29 cellular contexts compared by ENCODE assay signal in the genomic region with DNA sequence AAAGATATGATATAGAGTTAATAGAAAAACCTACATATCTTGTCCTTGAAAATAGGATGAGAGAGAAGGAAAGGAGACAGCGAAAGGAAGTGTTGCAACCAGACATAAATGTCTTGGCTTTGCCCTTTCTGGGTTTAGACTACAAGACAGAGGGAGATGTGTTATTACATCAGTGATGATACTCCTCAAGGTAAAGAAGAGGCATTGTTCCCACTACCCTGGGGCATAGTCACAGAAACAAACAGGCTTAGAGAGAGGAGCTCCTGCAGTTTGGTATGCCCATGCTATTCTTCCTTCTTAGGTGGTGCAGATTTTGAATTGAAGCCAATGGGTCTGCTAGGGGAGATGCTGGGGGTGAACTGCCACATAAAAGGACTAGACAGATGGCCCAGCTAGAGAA.
"Had no signal": no experiment of that assay in that cellular context is flagged by ENCODE, and none has a peak within 500 bp of the region (broad histone marks: within the 10 kb centered on the region; RNA-seq: fewer than 3 reads in every experiment).

No MANE protein-coding gene starts in this region.

- H3K27ac Mint-ChIP-seq: activated B cell treated with CpG ODN at 0.5 μM for 24 hours; activated CD4-positive, alpha-beta memory T cell treated with anti-CD3 and anti-CD28 coated beads, Interleukin-2, amount 10 ng/mL, durations not matched to agents 7 days and 5 days; activated naive CD4-positive, alpha-beta T cell treated with anti-CD3 and anti-CD28 coated beads, Interleukin-2, amount 10 ng/mL, durations not matched to agents 7 days and 5 days; activated naive CD4-positive, alpha-beta T cell treated with anti-CD3 and anti-CD28 coated beads, Interleukin-2, amount 50 U/mL, for 72 hours; activated naive CD8-positive, alpha-beta T cell treated with anti-CD3 and anti-CD28 coated beads, Interleukin-2, amount 10 ng/mL, durations not matched to agents 7 days and 5 days; activated T-cell treated with anti-CD3 and anti-CD28 coated beads, Interleukin-2, amount 50 U/mL, for 24 hours; activated T-cell treated with anti-CD3 and anti-CD28 coated beads, Interleukin-2, amount 50 U/mL, for 72 hours; brain; dendritic cell treated with granulocyte-macrophage colony-stimulating factor and Interleukin-4, amounts not matched to agents 40 ng/mL and 50 ng/mL, for 4 days; endodermal cell; T-helper 17 cell; T-helper 2 cell treated with Interferon-gamma antibody and Interleukin-4, amounts not matched to agents 5 μg/mL and 100 μg/mL, for 36 hours had no signal

- H3K4me3 Mint-ChIP-seq: activated B cell treated with CpG ODN at 0.5 μM for 24 hours; activated CD4-positive, alpha-beta memory T cell treated with anti-CD3 and anti-CD28 coated beads, Interleukin-2, amount 10 ng/mL, durations not matched to agents 7 days and 5 days; activated naive CD4-positive, alpha-beta T cell treated with anti-CD3 and anti-CD28 coated beads, Interleukin-2, amount 10 ng/mL, durations not matched to agents 7 days and 5 days; activated naive CD8-positive, alpha-beta T cell treated with anti-CD3 and anti-CD28 coated beads, Interleukin-2, amount 10 ng/mL, durations not matched to agents 7 days and 5 days; activated T-cell treated with anti-CD3 and anti-CD28 coated beads, Interleukin-2, amount 50 U/mL, for 24 hours; activated T-cell treated with anti-CD3 and anti-CD28 coated beads, Interleukin-2, amount 50 U/mL, for 72 hours; brain; central memory CD8-positive, alpha-beta T cell; dendritic cell treated with granulocyte-macrophage colony-stimulating factor and Interleukin-4, amounts not matched to agents 40 ng/mL and 50 ng/mL, for 4 days; endodermal cell; T-helper 17 cell; T-helper 2 cell treated with Interferon-gamma antibody and Interleukin-4, amounts not matched to agents 5 μg/mL and 100 μg/mL, for 36 hours had no signal

- H3K36me3 ChIP-seq: ascending aorta, esophagus muscularis mucosa, gastroesophageal sphincter, WERI-Rb-1 had no signal

- H3K27me3 Mint-ChIP-seq: activated naive CD4-positive, alpha-beta T cell treated with anti-CD3 and anti-CD28 coated beads, Interleukin-2, amount 10 ng/mL, durations not matched to agents 7 days and 5 days; brain; dendritic cell treated with granulocyte-macrophage colony-stimulating factor and Interleukin-4, amounts not matched to agents 40 ng/mL and 50 ng/mL, for 4 days had no signal

- H3K9me3 Mint-ChIP-seq: activated B cell treated with CpG ODN at 0.5 μM for 24 hours; activated CD4-positive, alpha-beta memory T cell treated with anti-CD3 and anti-CD28 coated beads, Interleukin-2, amount 10 ng/mL, durations not matched to agents 7 days and 5 days; activated naive CD4-positive, alpha-beta T cell treated with anti-CD3 and anti-CD28 coated beads, Interleukin-2, amount 10 ng/mL, durations not matched to agents 7 days and 5 days; activated T-cell treated with anti-CD3 and anti-CD28 coated beads, Interleukin-2, amount 50 U/mL, for 24 hours; activated T-cell treated with anti-CD3 and anti-CD28 coated beads, Interleukin-2, amount 50 U/mL, for 72 hours; central memory CD8-positive, alpha-beta T cell; dendritic cell treated with granulocyte-macrophage colony-stimulating factor and Interleukin-4, amounts not matched to agents 40 ng/mL and 50 ng/mL, for 4 days; endodermal cell; T-helper 2 cell treated with Interferon-gamma antibody and Interleukin-4, amounts not matched to agents 5 μg/mL and 100 μg/mL, for 36 hours had no signal

- H3K4me3 ChIP-seq: ascending aorta, coronary artery, dorsolateral prefrontal cortex, esophagus muscularis mucosa, gastroesophageal sphincter had no signal

- H3K27ac ChIP-seq: ascending aorta, coronary artery, dorsolateral prefrontal cortex, esophagus muscularis mucosa, foreskin keratinocyte, gastroesophageal sphincter, WERI-Rb-1 had no signal

- H3K27me3 ChIP-seq: ascending aorta, dorsolateral prefrontal cortex, esophagus muscularis mucosa, gastroesophageal sphincter had no signal

- H3K4me1 Mint-ChIP-seq: activated B cell treated with CpG ODN at 0.5 μM for 24 hours; activated CD4-positive, alpha-beta memory T cell treated with anti-CD3 and anti-CD28 coated beads, Interleukin-2, amount 10 ng/mL, durations not matched to agents 7 days and 5 days; activated naive CD4-positive, alpha-beta T cell treated with anti-CD3 and anti-CD28 coated beads, Interleukin-2, amount 10 ng/mL, durations not matched to agents 7 days and 5 days; activated naive CD8-positive, alpha-beta T cell treated with anti-CD3 and anti-CD28 coated beads, Interleukin-2, amount 10 ng/mL, durations not matched to agents 7 days and 5 days; brain; central memory CD8-positive, alpha-beta T cell; T-helper 17 cell had no signal

- H3K4me1 ChIP-seq: ascending aorta, esophagus muscularis mucosa, foreskin keratinocyte, gastroesophageal sphincter had no signal

- H3K36me3 Mint-ChIP-seq: activated naive CD4-positive, alpha-beta T cell treated with anti-CD3 and anti-CD28 coated beads, Interleukin-2, amount 10 ng/mL, durations not matched to agents 7 days and 5 days; activated naive CD8-positive, alpha-beta T cell treated with anti-CD3 and anti-CD28 coated beads, Interleukin-2, amount 10 ng/mL, durations not matched to agents 7 days and 5 days; brain had no signal

- DNase-seq: activated B cell treated with CpG ODN at 0.5 μM for 24 hours; activated CD4-positive, alpha-beta memory T cell treated with anti-CD3 and anti-CD28 coated beads, Interleukin-2, amount 10 ng/mL, durations not matched to agents 7 days and 5 days; activated CD4-positive, alpha-beta T cell treated with anti-CD3 and anti-CD28 coated beads for 48 hours; activated CD8-positive, alpha-beta memory T cell treated with anti-CD3 and anti-CD28 coated beads, Interleukin-2, amount 50 U/mL, for 48 hours; activated gamma-delta T cell; activated naive CD4-positive, alpha-beta T cell; activated naive CD4-positive, alpha-beta T cell treated with anti-CD3 and anti-CD28 coated beads, Interleukin-2, amount 10 ng/mL, durations not matched to agents 7 days and 5 days; activated naive CD8-positive, alpha-beta T cell treated with anti-CD3 and anti-CD28 coated beads, Interleukin-2, amount 10 ng/mL, durations not matched to agents 7 days and 5 days; activated T-cell treated with anti-CD3 and anti-CD28 coated beads for 4 hours; activated T-cell treated with anti-CD3 and anti-CD28 coated beads, Interleukin-2, amount 50 U/mL, for 24 hours; activated T-cell treated with anti-CD3 and anti-CD28 coated beads, Interleukin-2, amount 50 U/mL, for 72 hours; dorsolateral prefrontal cortex; effector memory CD4-positive, alpha-beta T cell; endodermal cell; erythroblast; foreskin keratinocyte; T-helper 1 cell; T-helper 17 cell; T1000; WERI-Rb-1 had no signal
